Comparison of ENCODE assay signal across 23 cellular contexts in the genomic region with DNA sequence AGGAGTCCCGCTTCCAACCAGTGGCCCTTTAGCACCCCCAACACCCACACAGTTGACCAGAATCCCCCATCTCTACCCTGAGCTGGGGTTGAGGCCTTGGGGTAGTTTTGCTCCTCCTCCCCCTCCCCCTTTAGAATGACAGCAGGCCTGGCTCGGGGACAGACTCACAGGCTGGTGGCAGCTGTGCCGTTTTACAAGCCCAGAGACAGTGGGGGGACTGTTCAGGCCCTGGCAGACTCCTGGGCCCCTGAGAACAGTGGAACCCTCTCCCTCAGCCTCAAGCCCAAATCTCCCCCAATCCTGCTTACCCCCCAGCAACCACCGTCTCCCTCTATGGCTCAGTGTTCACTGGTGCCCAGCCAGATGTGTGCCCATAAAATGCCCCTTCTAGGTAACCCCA. TPM values are rescaled to one million over a fixed set of nuclear protein-coding genes. Genes with fewer than 3 reads are reported as not detected.
DNase-seq lines count a peak whose midpoint lies in the region; ATAC-seq and TF ChIP-seq lines count a peak whose summit lies in the region.
"Had no signal": no experiment of that assay in that cellular context is flagged by ENCODE, and none has a peak within 500 bp of the region (broad histone marks: within the 10 kb centered on the region; RNA-seq: fewer than 3 reads in every experiment).

No MANE protein-coding gene starts in this region.

- H3K4me3 ChIP-seq in NT2/D1 (ENCODE audit: insufficient read length, low read depth) (no peak overlapping the region), osteoblast (ENCODE audit: insufficient read depth, low read length) (no peak overlapping the region)
- H3K4me3 ChIP-seq: hepatocyte, right lobe of liver, thyroid gland had no signal

- H3K9ac ChIP-seq in NT2/D1 (ENCODE audit: insufficient read length, low read depth) = peak overlapping the region; percentile 28

- H3K36me3 ChIP-seq in NT2/D1 (ENCODE audit: insufficient read depth, insufficient read length, low read length) (no peaks in the 10 kb centered on the region), osteoblast (ENCODE audit: insufficient read depth, low read length) (no peaks in the 10 kb centered on the region)
- H3K36me3 ChIP-seq: right lobe of liver, thyroid gland had no signal

- TF ChIP-seq CTCF in GM13976 (IDR thresholded peaks at IDR 0.05; ENCODE audit: borderline replicate concordance, control extremely low read depth, extremely low read depth, insufficient read depth, missing control alignments) (no peak), osteoblast (IDR thresholded peaks at IDR 0.05; ENCODE audit: extremely low read depth, low read depth, low read length) (no peak)

- ATAC-seq in GM19452 (IDR thresholded peaks at IDR 0.05; ENCODE audit: unreplicated experiment) (no peak), HG02623 (IDR thresholded peaks at IDR 0.05; ENCODE audit: unreplicated experiment) (no peak), HG03439 (IDR thresholded peaks at IDR 0.05; ENCODE audit: unreplicated experiment) (no peak)
- ATAC-seq: right lobe of liver, T-helper 17 cell had no signal

- peaks cover 29% of the 10 kb centered on the region for H3K4me1 ChIP-seq in NT2/D1 (ENCODE audit: insufficient read depth, insufficient read length)
- H3K4me1 ChIP-seq in osteoblast (ENCODE audit: insufficient read depth, low read length) = no peaks in the 10 kb centered on the region
- H3K4me1 ChIP-seq: right lobe of liver, thyroid gland had no signal

- DNase-seq in GM13976 (ENCODE audit: low spot score) = peak; percentile 16
- DNase-seq in NT2/D1 (ENCODE audit: low read depth, low spot score) = no peak
- peak in 28 of 51 donors; percentile 7 to 72 (median 43) for DNase-seq in hypothalamus (lab: John Stamatoyannopoulos, UW)
- peak; percentile 79 for DNase-seq in osteoblast (ENCODE audit: insufficient read length, low spot score, missing footprints)
- no peak for DNase-seq in MV-4-11 (lab: John Stamatoyannopoulos, UW)
- DNase-seq: activated CD8-positive, alpha-beta memory T cell treated with anti-CD3 and anti-CD28 coated beads, Interleukin-2, amount 50 U/mL, for 4 hours; dermis blood vessel endothelial cell; GDM1; HFFc6; NCI-H1417 treated with DMSO at 0.1 percent for 48 hours; OCI-M1; right lobe of liver; SHP77 treated with DMSO at 0.1 percent for 48 hours; T-helper 17 cell; thyroid gland had no signal

- no peak overlapping the region for H3K4me2 ChIP-seq in osteoblast (ENCODE audit: insufficient read depth, low read length)

- no peaks in the 10 kb centered on the region for H3K27me3 ChIP-seq in NT2/D1 (ENCODE audit: insufficient read depth, insufficient read length)
- no peaks in the 10 kb centered on the region for H3K27me3 ChIP-seq in osteoblast (ENCODE audit: insufficient read depth, low read length)
- H3K27me3 ChIP-seq: hepatocyte, right lobe of liver, thyroid gland had no signal

- in situ Hi-C loops in GM13976 (cut with MboI; ENCODE audit: low sequenced_read_pairs, unreplicated experiment) = no loop called here

- no peaks in the 10 kb centered on the region for H4K20me1 ChIP-seq in osteoblast (ENCODE audit: insufficient read depth, low read length)

- H3K9me3 ChIP-seq in NT2/D1 (ENCODE audit: insufficient read depth, low read length) (no peaks in the 10 kb centered on the region), osteoblast (ENCODE audit: low read depth, low read length) (no peaks in the 10 kb centered on the region)
- H3K9me3 ChIP-seq: right lobe of liver, thyroid gland had no signal

- no peak overlapping the region for H3K27ac ChIP-seq in osteoblast (ENCODE audit: low read depth, low read length)
- H3K27ac ChIP-seq: HL-60, right lobe of liver, thyroid gland, VCaP had no signal

- H2AFZ ChIP-seq in osteoblast (ENCODE audit: low read length) = no peak overlapping the region
- H2AFZ ChIP-seq: hepatocyte had no signal

- H3K79me2 ChIP-seq in osteoblast (ENCODE audit: insufficient read depth, low read length) = no peaks in the 10 kb centered on the region
- H3K79me2 ChIP-seq: hepatocyte had no signal

RNA-seq across cellular contexts. Expression of a gene that starts 10.1 kb away (rescaled TPM):
- total RNA-seq in osteoblast = 359 and 362 TPM in 2 replicates
- total RNA-seq: activated T-helper 2 cell treated with anti-CD3 and anti-CD28 coated beads, Interferon-gamma antibody, Interleukin-2, Interleukin-4, amounts not matched to agents 10 μg/mL and 5 μg/mL and 100 μg/mL, durations not matched to agents 14 hours and 24 hours and 36 hours; kidney epithelial cell had no signal

RNA-seq across cellular contexts. Expression of a gene that starts 25.4 kb away (rescaled TPM):
- total RNA-seq in osteoblast = 166 and 184 TPM in 2 replicates

RNA-seq across cellular contexts. Expression of a gene that starts 26.9 kb away (rescaled TPM):
- total RNA-seq in osteoblast = 39.8 and 57.9 TPM in 2 replicates

RNA-seq across cellular contexts. Expression of a gene that starts 45.9 kb away (rescaled TPM):
- 1.1 and 1.2 TPM in 2 replicates for total RNA-seq in osteoblast

Comparison
In these comparisons a context has a peak if more than half of its experiments do, and no peak if none do; other contexts are left out.
1. DNase-seq: peak in GM13976 (single experiment), hypothalamus (28 of 51) and osteoblast (single experiment); none in NT2/D1 (single experiment) and MV-4-11 (single experiment).